Comparison of ENCODE assay signal across 17 cellular contexts in genomic region chr2:151886235-151886634, GRCh38. TPM values are rescaled to one million over a fixed set of nuclear protein-coding genes. Genes with fewer than 3 reads are reported as not detected.
DNase-seq lines count a peak whose midpoint lies in the region; ATAC-seq and TF ChIP-seq lines count a peak whose summit lies in the region.
"Had no signal": no experiment of that assay in that cellular context is flagged by ENCODE, and none has a peak within 500 bp of the region (broad histone marks: within the 10 kb centered on the region; RNA-seq: fewer than 3 reads in every experiment).

No MANE protein-coding gene starts in this region.

- peaks cover 3 to 4% of the 10 kb centered on the region in 2 donors for H3K36me3 Mint-ChIP-seq in CD14-positive monocyte
- H3K36me3 Mint-ChIP-seq: stimulated activated effector memory CD8-positive, alpha-beta T cell treated with anti-CD3 and anti-CD28 coated beads, Interleukin-12 subunit alpha, Interleukin-12 subunit beta, amount 100 ng/mL, for 72 hours had no signal

- H3K27ac ChIP-seq in lung (ENCODE audit: low read depth in 1 of 2, low read length in 1 of 2), result no peak overlapping the region
- H3K27ac ChIP-seq in vagina, result no peak overlapping the region
- H3K27ac ChIP-seq: SJCRH30, uterus had no signal

- TF ChIP-seq CTCF in CD14-positive monocyte (IDR thresholded peaks at IDR 0.05), result no peak
- TF ChIP-seq CTCF in NB4 (IDR thresholded peaks at IDR 0.05; ENCODE audit: low read depth, low read length), result no peak
- TF ChIP-seq CTCF in astrocyte of the spinal cord (IDR thresholded peaks at IDR 0.05; ENCODE audit: low read depth, low read length), result no peak
- no peak for TF ChIP-seq CTCF in lung (IDR thresholded peaks at IDR 0.05; ENCODE audit: control extremely low read depth, extremely low read depth)
- TF ChIP-seq CTCF in vagina (IDR thresholded peaks at IDR 0.05), result no peak

- intact Hi-C loops in CD14-positive monocyte (cut with micrococcal nuclease), result loop anchor here in 1 of 2 donors (5.0 kb wide), 1 partner anchor 59 kb away; the partner anchor contains the start of gene ARL5A
- intact Hi-C loops in vagina (cut with DNase I), result no loop called here

- peaks cover 0 to 1% (median 0%) of the 10 kb centered on the region in 3 donors for H3K27me3 Mint-ChIP-seq in CD14-positive monocyte (ENCODE audit: low read depth in 3 of 3)

- peaks cover 2 to 8% of the 10 kb centered on the region in 2 donors for H3K4me1 ChIP-seq in lung (ENCODE audit: control insufficient read depth in 2 of 2, insufficient read depth in 2 of 2, low read length in 2 of 2)
- H3K4me1 ChIP-seq in vagina, result no peaks in the 10 kb centered on the region
- H3K4me1 ChIP-seq: BE2C, uterus had no signal

- H3K4me3 Mint-ChIP-seq in CD14-positive monocyte, result no peak overlapping the region
- H3K4me3 Mint-ChIP-seq: stimulated activated effector memory CD8-positive, alpha-beta T cell treated with anti-CD3 and anti-CD28 coated beads, Interleukin-12 subunit alpha, Interleukin-12 subunit beta, amount 100 ng/mL, for 72 hours had no signal

- H3K27ac Mint-ChIP-seq in CD14-positive monocyte, result peak overlapping the region; percentile 81 to 98 (median 92)
- H3K27ac Mint-ChIP-seq: stimulated activated effector memory CD8-positive, alpha-beta T cell treated with anti-CD3 and anti-CD28 coated beads, Interleukin-12 subunit alpha, Interleukin-12 subunit beta, amount 100 ng/mL, for 72 hours had no signal

- TF ChIP-seq POLR2A in NB4 (IDR thresholded peaks at IDR 0.05; ENCODE audit: extremely low read depth, insufficient read length), result no peak
- no peak for TF ChIP-seq POLR2A in vagina (IDR thresholded peaks at IDR 0.05)

- H3K9me3 ChIP-seq in lung (ENCODE audit: control insufficient read depth in 2 of 2, insufficient read depth in 1 of 2, low read length in 1 of 2), result no peaks in the 10 kb centered on the region
- no peaks in the 10 kb centered on the region for H3K9me3 ChIP-seq in vagina
- H3K9me3 ChIP-seq: BE2C, SJCRH30, uterus had no signal

- H3K4me3 ChIP-seq in NB4 (ENCODE audit: low read depth, low read length), result no peak overlapping the region
- no peak overlapping the region for H3K4me3 ChIP-seq in astrocyte of the spinal cord (ENCODE audit: low read depth, low read length)
- H3K4me3 ChIP-seq in lung, result no peak overlapping the region
- H3K4me3 ChIP-seq in vagina, result no peak overlapping the region
- H3K4me3 ChIP-seq: SJCRH30, uterus had no signal

- H3K4me1 Mint-ChIP-seq in CD14-positive monocyte, result peaks cover 24% of the 10 kb centered on the region
- H3K4me1 Mint-ChIP-seq: stimulated activated effector memory CD8-positive, alpha-beta T cell treated with anti-CD3 and anti-CD28 coated beads, Interleukin-12 subunit alpha, Interleukin-12 subunit beta, amount 100 ng/mL, for 72 hours had no signal

- peak; percentile 78 for ATAC-seq in lung (ENCODE audit: insufficient read depth, low FRiP score)
- ATAC-seq: stimulated activated effector memory CD8-positive, alpha-beta T cell treated with anti-CD3 and anti-CD28 coated beads, Interleukin-12 subunit alpha, Interleukin-12 subunit beta, amount 100 ng/mL, for 72 hours had no signal

- H3K27me3 ChIP-seq in lung (ENCODE audit: control insufficient read depth, insufficient read depth), result no peaks in the 10 kb centered on the region
- no peaks in the 10 kb centered on the region for H3K27me3 ChIP-seq in vagina
- H3K27me3 ChIP-seq: BE2C, SJCRH30, uterus had no signal

- DNase-seq in CD14-positive monocyte (ENCODE audit: low spot score) (no peak), NB4 (ENCODE audit: low read depth) (peak; percentile 38), astrocyte of the spinal cord (ENCODE audit: low read depth, low spot score) (peak; percentile 20), lung (ENCODE audit: low spot score) (no peak), vagina (ENCODE audit: extremely low spot score in 2 of 2) (no peak), GOT3 (lab: John Stamatoyannopoulos, UW) (no peak), cerebellum (ENCODE audit: low spot score) (no peak)
- no peak for DNase-seq in stimulated activated CD4-positive, alpha-beta T cell treated with anti-CD3 and anti-CD28 coated beads, Interleukin-4, amount 100 ng/mL, for 1 hour
- DNase-seq: activated gamma-delta T cell; BE2C; kidney; NCI-H524 treated with DMSO at 0.1 percent for 48 hours; retina; stimulated activated CD4-positive, alpha-beta T cell treated with anti-CD3 and anti-CD28 coated beads, Interleukin-2, amount 100 ng/mL, for 48 hours; uterus had no signal

- peaks cover 0 to 4% (median 1%) of the 10 kb centered on the region in 7 donors for H3K9me3 Mint-ChIP-seq in CD14-positive monocyte
- H3K9me3 Mint-ChIP-seq: stimulated activated effector memory CD8-positive, alpha-beta T cell treated with anti-CD3 and anti-CD28 coated beads, Interleukin-12 subunit alpha, Interleukin-12 subunit beta, amount 100 ng/mL, for 72 hours had no signal

- in situ Hi-C loops in astrocyte of the spinal cord (cut with HindIII; ENCODE audit: low sequenced_read_pairs), result no loop called here

- H3K36me3 ChIP-seq in lung (ENCODE audit: control insufficient read depth in 2 of 2, insufficient read depth in 2 of 2, low read length in 2 of 2), result no peaks in the 10 kb centered on the region
- no peaks in the 10 kb centered on the region for H3K36me3 ChIP-seq in vagina
- H3K36me3 ChIP-seq: BE2C, SJCRH30, uterus had no signal

- 58 to 91% methylated on average over 1 of the region's 1 CpG for WGBS in lung, 2 donors

RNA-seq across cellular contexts. Expression of gene ARL5A, which starts 58.0 kb away (rescaled TPM):
- polyA plus RNA-seq in CD14-positive monocyte, result 10 to 100 TPM; 74.5 to 85.8 TPM
- 100 to 1,000 TPM in 1 of 2 donors, 10 to 100 TPM in 1; 48.8 to 107 TPM for total RNA-seq in lung
- polyA plus RNA-seq in lung, result 10 to 100 TPM; 11.3 to 19.1 TPM
- total RNA-seq in vagina, result 32.9 TPM
- 61.3 TPM for total RNA-seq in cerebellum

Comparison
In these comparisons a context has a peak if more than half of its experiments do, and no peak if none do; other contexts are left out.
1. DNase-seq: peak in NB4 (single experiment) and astrocyte of the spinal cord (single experiment); none in CD14-positive monocyte (single experiment), lung (single experiment), vagina (0 of 2), stimulated activated CD4-positive, alpha-beta T cell treated with anti-CD3 and anti-CD28 coated beads, Interleukin-4, amount 100 ng/mL, for 1 hour (single experiment), GOT3 (single experiment) and cerebellum (single experiment).